ENCODE assay signal across 1 cellular context in the genomic region with DNA sequence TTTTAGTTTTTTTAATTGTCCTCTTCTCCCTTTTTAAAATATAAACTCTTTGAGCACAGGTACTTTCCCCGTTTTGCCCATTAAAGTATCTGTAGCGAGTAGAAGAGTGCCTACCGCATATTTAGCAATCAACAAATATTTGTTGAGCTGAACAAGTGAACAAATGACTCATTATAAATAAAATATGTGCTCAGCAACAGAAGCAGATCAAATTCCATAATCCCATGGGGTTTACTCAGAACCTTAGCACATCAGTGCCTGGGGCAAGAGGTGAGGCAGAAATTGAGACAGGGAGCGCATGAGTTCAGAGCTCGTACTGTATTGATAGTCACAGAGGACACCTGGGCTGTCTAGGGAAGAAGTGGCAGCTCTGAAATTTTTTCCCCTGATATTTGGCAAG.
TF ChIP-seq lines count a peak whose summit lies in the region.

No MANE protein-coding gene starts in this region.

TF ChIP-seq in HepG2, 621 proteins besides CTCF, POLR2A, EP300 and RAD21 (continued from another document and continues in another):
- TF ChIP-seq NFE2L2 (IDR thresholded peaks at IDR 0.05; ENCODE audit: low read length) (no peak), KLF12 (CRISPR knock-in tag; IDR thresholded peaks at IDR 0.05; ENCODE audit: borderline replicate concordance) (no peak), KDM4B (CRISPR knock-in tag; IDR thresholded peaks at IDR 0.05) (no peak), ZNF615 (CRISPR knock-in tag; IDR thresholded peaks at IDR 0.05; ENCODE audit: borderline replicate concordance) (no peak), FOSL2 (CRISPR knock-in tag; IDR thresholded peaks at IDR 0.05) (peak; percentile 91), FOXK1 (CRISPR knock-in tag; IDR thresholded peaks at IDR 0.05; ENCODE audit: borderline replicate concordance, low read depth) (no peak), MXD4 (CRISPR knock-in tag; IDR thresholded peaks at IDR 0.05) (no peak), MAFK (conservative IDR thresholded peaks at IDR 0.05 in 1 of 2, IDR thresholded peaks at IDR 0.05 in 1 of 2; ENCODE audit: low read length in 2 of 2) (no peak), ZNF530 (CRISPR knock-in tag; IDR thresholded peaks at IDR 0.05; ENCODE audit: low read depth) (no peak), SPEN (CRISPR knock-in tag; IDR thresholded peaks at IDR 0.05; ENCODE audit: low read depth) (no peak), ZNF264 (CRISPR knock-in tag; IDR thresholded peaks at IDR 0.05) (no peak), DPF2 (CRISPR knock-in tag; IDR thresholded peaks at IDR 0.05; ENCODE audit: borderline replicate concordance, low read depth) (no peak), CBX5 (CRISPR knock-in tag; IDR thresholded peaks at IDR 0.05; ENCODE audit: borderline replicate concordance) (no peak), ELF4 (CRISPR knock-in tag; IDR thresholded peaks at IDR 0.05; ENCODE audit: borderline replicate concordance) (no peak), ZNF782 (CRISPR knock-in tag; IDR thresholded peaks at IDR 0.05; ENCODE audit: borderline replicate concordance) (no peak), ZFP36L1 (CRISPR knock-in tag; IDR thresholded peaks at IDR 0.05) (no peak), PHF20 (CRISPR knock-in tag; IDR thresholded peaks at IDR 0.05) (no peak), ZNF616 (CRISPR knock-in tag; IDR thresholded peaks at IDR 0.05; ENCODE audit: low read depth) (no peak), ZBTB21 (CRISPR knock-in tag; IDR thresholded peaks at IDR 0.05) (no peak), FOXA3 (CRISPR knock-in tag; IDR thresholded peaks at IDR 0.05) (peak; percentile 72; the same call in 1 of the 2 replicates), ZNF589 (CRISPR knock-in tag; conservative IDR thresholded peaks at IDR 0.05) (no peak), YEATS4 (CRISPR knock-in tag; IDR thresholded peaks at IDR 0.05; ENCODE audit: borderline replicate concordance) (no peak), JUN (CRISPR knock-in tag; IDR thresholded peaks at IDR 0.05) (no peak), ZNF234 (CRISPR knock-in tag; conservative IDR thresholded peaks at IDR 0.05) (no peak), ZNF546 (CRISPR knock-in tag; conservative IDR thresholded peaks at IDR 0.05) (no peak), ZNF326 (CRISPR knock-in tag; IDR thresholded peaks at IDR 0.05; ENCODE audit: borderline replicate concordance) (no peak), HNRNPK (IDR thresholded peaks at IDR 0.05; ENCODE audit: low read depth, low read length, poor library complexity, severe bottlenecking) (no peak), TCF12 (IDR thresholded peaks at IDR 0.05) (no peak), TCF12 (CRISPR knock-in tag; IDR thresholded peaks at IDR 0.05) (no peak), ZNF703 (CRISPR knock-in tag; IDR thresholded peaks at IDR 0.05; ENCODE audit: borderline replicate concordance) (no peak), ZFP62 (CRISPR knock-in tag; IDR thresholded peaks at IDR 0.05) (no peak), SRY (CRISPR knock-in tag; IDR thresholded peaks at IDR 0.05) (no peak), MXI1 (IDR thresholded peaks at IDR 0.05; ENCODE audit: borderline replicate concordance, low read depth, low read length) (0 out of 3 replicates have a peak, but pooled peaks have one; percentile 30), ARNT2 (CRISPR knock-in tag; IDR thresholded peaks at IDR 0.05; ENCODE audit: low read depth) (no peak)
- TF ChIP-seq, protein P1, sequence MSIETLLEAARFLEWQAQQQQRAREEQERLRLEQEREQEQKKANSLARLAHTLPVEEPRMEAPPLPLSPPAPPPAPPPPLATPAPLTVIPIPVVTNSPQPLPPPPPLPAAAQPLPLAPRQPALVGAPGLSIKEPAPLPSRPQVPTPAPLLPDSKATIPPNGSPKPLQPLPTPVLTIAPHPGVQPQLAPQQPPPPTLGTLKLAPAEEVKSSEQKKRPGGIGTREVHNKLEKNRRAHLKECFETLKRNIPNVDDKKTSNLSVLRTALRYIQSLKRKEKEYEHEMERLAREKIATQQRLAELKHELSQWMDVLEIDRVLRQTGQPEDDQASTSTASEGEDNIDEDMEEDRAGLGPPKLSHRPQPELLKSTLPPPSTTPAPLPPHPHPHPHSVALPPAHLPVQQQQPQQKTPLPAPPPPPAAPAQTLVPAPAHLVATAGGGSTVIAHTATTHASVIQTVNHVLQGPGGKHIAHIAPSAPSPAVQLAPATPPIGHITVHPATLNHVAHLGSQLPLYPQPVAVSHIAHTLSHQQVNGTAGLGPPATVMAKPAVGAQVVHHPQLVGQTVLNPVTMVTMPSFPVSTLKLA (IDR thresholded peaks at IDR 0.05) = no peak
- TF ChIP-seq, protein P2, sequence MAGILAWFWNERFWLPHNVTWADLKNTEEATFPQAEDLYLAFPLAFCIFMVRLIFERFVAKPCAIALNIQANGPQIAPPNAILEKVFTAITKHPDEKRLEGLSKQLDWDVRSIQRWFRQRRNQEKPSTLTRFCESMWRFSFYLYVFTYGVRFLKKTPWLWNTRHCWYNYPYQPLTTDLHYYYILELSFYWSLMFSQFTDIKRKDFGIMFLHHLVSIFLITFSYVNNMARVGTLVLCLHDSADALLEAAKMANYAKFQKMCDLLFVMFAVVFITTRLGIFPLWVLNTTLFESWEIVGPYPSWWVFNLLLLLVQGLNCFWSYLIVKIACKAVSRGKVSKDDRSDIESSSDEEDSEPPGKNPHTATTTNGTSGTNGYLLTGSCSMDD (CRISPR knock-in tag; IDR thresholded peaks at IDR 0.05) = no peak
- TF ChIP-seq, protein P3, sequence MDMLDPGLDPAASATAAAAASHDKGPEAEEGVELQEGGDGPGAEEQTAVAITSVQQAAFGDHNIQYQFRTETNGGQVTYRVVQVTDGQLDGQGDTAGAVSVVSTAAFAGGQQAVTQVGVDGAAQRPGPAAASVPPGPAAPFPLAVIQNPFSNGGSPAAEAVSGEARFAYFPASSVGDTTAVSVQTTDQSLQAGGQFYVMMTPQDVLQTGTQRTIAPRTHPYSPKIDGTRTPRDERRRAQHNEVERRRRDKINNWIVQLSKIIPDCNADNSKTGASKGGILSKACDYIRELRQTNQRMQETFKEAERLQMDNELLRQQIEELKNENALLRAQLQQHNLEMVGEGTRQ (IDR thresholded peaks at IDR 0.05; ENCODE audit: low read depth, low read length) = no peak
- TF ChIP-seq, protein P3 (CRISPR knock-in tag; IDR thresholded peaks at IDR 0.05; ENCODE audit: borderline replicate concordance) = no peak
- TF ChIP-seq, protein P4, sequence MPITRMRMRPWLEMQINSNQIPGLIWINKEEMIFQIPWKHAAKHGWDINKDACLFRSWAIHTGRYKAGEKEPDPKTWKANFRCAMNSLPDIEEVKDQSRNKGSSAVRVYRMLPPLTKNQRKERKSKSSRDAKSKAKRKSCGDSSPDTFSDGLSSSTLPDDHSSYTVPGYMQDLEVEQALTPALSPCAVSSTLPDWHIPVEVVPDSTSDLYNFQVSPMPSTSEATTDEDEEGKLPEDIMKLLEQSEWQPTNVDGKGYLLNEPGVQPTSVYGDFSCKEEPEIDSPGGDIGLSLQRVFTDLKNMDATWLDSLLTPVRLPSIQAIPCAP (CRISPR knock-in tag; IDR thresholded peaks at IDR 0.05; ENCODE audit: low read depth) = no peak
- TF ChIP-seq, protein P5, sequence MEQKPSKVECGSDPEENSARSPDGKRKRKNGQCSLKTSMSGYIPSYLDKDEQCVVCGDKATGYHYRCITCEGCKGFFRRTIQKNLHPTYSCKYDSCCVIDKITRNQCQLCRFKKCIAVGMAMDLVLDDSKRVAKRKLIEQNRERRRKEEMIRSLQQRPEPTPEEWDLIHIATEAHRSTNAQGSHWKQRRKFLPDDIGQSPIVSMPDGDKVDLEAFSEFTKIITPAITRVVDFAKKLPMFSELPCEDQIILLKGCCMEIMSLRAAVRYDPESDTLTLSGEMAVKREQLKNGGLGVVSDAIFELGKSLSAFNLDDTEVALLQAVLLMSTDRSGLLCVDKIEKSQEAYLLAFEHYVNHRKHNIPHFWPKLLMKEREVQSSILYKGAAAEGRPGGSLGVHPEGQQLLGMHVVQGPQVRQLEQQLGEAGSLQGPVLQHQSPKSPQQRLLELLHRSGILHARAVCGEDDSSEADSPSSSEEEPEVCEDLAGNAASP (CRISPR knock-in tag; IDR thresholded peaks at IDR 0.05; ENCODE audit: borderline replicate concordance) = no peak
- TF ChIP-seq, protein P6, sequence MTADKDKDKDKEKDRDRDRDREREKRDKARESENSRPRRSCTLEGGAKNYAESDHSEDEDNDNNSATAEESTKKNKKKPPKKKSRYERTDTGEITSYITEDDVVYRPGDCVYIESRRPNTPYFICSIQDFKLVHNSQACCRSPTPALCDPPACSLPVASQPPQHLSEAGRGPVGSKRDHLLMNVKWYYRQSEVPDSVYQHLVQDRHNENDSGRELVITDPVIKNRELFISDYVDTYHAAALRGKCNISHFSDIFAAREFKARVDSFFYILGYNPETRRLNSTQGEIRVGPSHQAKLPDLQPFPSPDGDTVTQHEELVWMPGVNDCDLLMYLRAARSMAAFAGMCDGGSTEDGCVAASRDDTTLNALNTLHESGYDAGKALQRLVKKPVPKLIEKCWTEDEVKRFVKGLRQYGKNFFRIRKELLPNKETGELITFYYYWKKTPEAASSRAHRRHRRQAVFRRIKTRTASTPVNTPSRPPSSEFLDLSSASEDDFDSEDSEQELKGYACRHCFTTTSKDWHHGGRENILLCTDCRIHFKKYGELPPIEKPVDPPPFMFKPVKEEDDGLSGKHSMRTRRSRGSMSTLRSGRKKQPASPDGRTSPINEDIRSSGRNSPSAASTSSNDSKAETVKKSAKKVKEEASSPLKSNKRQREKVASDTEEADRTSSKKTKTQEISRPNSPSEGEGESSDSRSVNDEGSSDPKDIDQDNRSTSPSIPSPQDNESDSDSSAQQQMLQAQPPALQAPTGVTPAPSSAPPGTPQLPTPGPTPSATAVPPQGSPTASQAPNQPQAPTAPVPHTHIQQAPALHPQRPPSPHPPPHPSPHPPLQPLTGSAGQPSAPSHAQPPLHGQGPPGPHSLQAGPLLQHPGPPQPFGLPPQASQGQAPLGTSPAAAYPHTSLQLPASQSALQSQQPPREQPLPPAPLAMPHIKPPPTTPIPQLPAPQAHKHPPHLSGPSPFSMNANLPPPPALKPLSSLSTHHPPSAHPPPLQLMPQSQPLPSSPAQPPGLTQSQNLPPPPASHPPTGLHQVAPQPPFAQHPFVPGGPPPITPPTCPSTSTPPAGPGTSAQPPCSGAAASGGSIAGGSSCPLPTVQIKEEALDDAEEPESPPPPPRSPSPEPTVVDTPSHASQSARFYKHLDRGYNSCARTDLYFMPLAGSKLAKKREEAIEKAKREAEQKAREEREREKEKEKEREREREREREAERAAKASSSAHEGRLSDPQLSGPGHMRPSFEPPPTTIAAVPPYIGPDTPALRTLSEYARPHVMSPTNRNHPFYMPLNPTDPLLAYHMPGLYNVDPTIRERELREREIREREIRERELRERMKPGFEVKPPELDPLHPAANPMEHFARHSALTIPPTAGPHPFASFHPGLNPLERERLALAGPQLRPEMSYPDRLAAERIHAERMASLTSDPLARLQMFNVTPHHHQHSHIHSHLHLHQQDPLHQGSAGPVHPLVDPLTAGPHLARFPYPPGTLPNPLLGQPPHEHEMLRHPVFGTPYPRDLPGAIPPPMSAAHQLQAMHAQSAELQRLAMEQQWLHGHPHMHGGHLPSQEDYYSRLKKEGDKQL (CRISPR knock-in tag; IDR thresholded peaks at IDR 0.05; ENCODE audit: low read depth) = no peak
- TF ChIP-seq, protein P7, sequence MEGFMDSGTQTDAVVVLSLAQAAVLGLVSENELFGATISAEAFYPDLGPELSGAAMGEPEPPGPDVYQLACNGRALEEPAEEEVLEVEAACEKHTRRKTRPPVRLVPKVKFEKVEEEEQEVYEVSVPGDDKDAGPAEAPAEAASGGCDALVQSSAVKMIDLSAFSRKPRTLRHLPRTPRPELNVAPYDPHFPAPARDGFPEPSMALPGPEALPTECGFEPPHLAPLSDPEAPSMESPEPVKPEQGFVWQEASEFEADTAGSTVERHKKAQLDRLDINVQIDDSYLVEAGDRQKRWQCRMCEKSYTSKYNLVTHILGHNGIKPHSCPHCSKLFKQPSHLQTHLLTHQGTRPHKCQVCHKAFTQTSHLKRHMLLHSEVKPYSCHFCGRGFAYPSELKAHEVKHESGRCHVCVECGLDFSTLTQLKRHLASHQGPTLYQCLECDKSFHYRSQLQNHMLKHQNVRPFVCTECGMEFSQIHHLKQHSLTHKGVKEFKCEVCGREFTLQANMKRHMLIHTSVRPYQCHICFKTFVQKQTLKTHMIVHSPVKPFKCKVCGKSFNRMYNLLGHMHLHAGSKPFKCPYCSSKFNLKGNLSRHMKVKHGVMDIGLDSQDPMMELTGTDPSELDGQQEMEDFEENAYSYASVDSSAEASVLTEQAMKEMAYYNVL (CRISPR knock-in tag; IDR thresholded peaks at IDR 0.05; ENCODE audit: borderline replicate concordance) = no peak
- TF ChIP-seq, protein P8, sequence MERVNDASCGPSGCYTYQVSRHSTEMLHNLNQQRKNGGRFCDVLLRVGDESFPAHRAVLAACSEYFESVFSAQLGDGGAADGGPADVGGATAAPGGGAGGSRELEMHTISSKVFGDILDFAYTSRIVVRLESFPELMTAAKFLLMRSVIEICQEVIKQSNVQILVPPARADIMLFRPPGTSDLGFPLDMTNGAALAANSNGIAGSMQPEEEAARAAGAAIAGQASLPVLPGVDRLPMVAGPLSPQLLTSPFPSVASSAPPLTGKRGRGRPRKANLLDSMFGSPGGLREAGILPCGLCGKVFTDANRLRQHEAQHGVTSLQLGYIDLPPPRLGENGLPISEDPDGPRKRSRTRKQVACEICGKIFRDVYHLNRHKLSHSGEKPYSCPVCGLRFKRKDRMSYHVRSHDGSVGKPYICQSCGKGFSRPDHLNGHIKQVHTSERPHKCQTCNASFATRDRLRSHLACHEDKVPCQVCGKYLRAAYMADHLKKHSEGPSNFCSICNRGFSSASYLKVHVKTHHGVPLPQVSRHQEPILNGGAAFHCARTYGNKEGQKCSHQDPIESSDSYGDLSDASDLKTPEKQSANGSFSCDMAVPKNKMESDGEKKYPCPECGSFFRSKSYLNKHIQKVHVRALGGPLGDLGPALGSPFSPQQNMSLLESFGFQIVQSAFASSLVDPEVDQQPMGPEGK (CRISPR knock-in tag; IDR thresholded peaks at IDR 0.05) = no peak
- TF ChIP-seq, protein P9, sequence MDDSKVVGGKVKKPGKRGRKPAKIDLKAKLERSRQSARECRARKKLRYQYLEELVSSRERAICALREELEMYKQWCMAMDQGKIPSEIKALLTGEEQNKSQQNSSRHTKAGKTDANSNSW (CRISPR knock-in tag; IDR thresholded peaks at IDR 0.05; ENCODE audit: borderline replicate concordance) = no peak
- TF ChIP-seq, protein P10, sequence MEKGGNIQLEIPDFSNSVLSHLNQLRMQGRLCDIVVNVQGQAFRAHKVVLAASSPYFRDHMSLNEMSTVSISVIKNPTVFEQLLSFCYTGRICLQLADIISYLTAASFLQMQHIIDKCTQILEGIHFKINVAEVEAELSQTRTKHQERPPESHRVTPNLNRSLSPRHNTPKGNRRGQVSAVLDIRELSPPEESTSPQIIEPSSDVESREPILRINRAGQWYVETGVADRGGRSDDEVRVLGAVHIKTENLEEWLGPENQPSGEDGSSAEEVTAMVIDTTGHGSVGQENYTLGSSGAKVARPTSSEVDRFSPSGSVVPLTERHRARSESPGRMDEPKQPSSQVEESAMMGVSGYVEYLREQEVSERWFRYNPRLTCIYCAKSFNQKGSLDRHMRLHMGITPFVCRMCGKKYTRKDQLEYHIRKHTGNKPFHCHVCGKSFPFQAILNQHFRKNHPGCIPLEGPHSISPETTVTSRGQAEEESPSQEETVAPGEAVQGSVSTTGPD (CRISPR knock-in tag; IDR thresholded peaks at IDR 0.05) = no peak
